Comparison of ENCODE assay signal across 1 cellular context in genomic region chr11:74672956-74673895, GRCh38.
A peak's percentile ranks its signal among the peaks of the same experiment; 100 is the strongest.
TF ChIP-seq lines count a peak whose summit lies in the region.

No MANE protein-coding gene starts in this region.

TF ChIP-seq in K562, 482 proteins besides CTCF, POLR2A, EP300 and RAD21 (continued from another document and continues in another):
- TF ChIP-seq ZNF639 (CRISPR knock-in tag; conservative IDR thresholded peaks at IDR 0.05 in 1 of 2, IDR thresholded peaks at IDR 0.05 in 1 of 2), result no peak
- peak; percentile 40; the same call in 1 of the 2 replicates for TF ChIP-seq GATA2 (CRISPR knock-in tag; IDR thresholded peaks at IDR 0.05)
- no peak for TF ChIP-seq ZNF174 (CRISPR knock-in tag; IDR thresholded peaks at IDR 0.05)
- peak in 1 of 2 experiments; percentile 72; a peak in 2 of 4 replicates for TF ChIP-seq HDAC1 (IDR thresholded peaks at IDR 0.05)
- TF ChIP-seq SETDB1 (IDR thresholded peaks at IDR 0.05; ENCODE audit: low read length), result no peak
- TF ChIP-seq RFX1 (IDR thresholded peaks at IDR 0.05), result peak; percentile 55
- no peak for TF ChIP-seq ZNF431 (CRISPR knock-in tag; IDR thresholded peaks at IDR 0.05)
- peak; percentile 34; the same call in 1 of the 2 replicates for TF ChIP-seq LEF1 (IDR thresholded peaks at IDR 0.05)
- TF ChIP-seq CHD7 (IDR thresholded peaks at IDR 0.05; ENCODE audit: low read depth, low read length), result no peak
- TF ChIP-seq CTBP1 (IDR thresholded peaks at IDR 0.05; ENCODE audit: borderline replicate concordance), result peak; percentile 54; the same call in 1 of the 2 replicates
- no peak for TF ChIP-seq ZNF717 (CRISPR knock-in tag; IDR thresholded peaks at IDR 0.05)
- TF ChIP-seq RB1 (IDR thresholded peaks at IDR 0.05; ENCODE audit: low read depth), result no peak
- peak; percentile 76 for TF ChIP-seq MTA1 (IDR thresholded peaks at IDR 0.05; ENCODE audit: borderline replicate concordance)
- TF ChIP-seq ATF1 (CRISPR knock-in tag; IDR thresholded peaks at IDR 0.05), result no peak
- TF ChIP-seq ATF1 (tag; IDR thresholded peaks at IDR 0.05), result peak; percentile 69
- no peak for TF ChIP-seq PCBP2 (IDR thresholded peaks at IDR 0.05; ENCODE audit: low read depth, low read length, poor library complexity, severe bottlenecking)
- TF ChIP-seq ZNF583 (CRISPR knock-in tag; IDR thresholded peaks at IDR 0.05), result no peak
- TF ChIP-seq CBFB (CRISPR knock-in tag; IDR thresholded peaks at IDR 0.05), result 0 out of 2 replicates have a peak, but pooled peaks have one; percentile 49
- TF ChIP-seq GTF3C2 (IDR thresholded peaks at IDR 0.05; ENCODE audit: borderline replicate concordance, extremely low read depth, insufficient read length), result no peak
- peak; percentile 29; the same call in 1 of the 2 replicates for TF ChIP-seq ZFX (CRISPR knock-in tag; IDR thresholded peaks at IDR 0.05)
- no peak for TF ChIP-seq ZNF407 (IDR thresholded peaks at IDR 0.05; ENCODE audit: low read depth)
- TF ChIP-seq PURB (CRISPR knock-in tag; IDR thresholded peaks at IDR 0.05; ENCODE audit: low read depth), result no peak
- TF ChIP-seq RBM22 (IDR thresholded peaks at IDR 0.05; ENCODE audit: low read depth, low read length, poor library complexity, severe bottlenecking), result no peak
- TF ChIP-seq ZNF280B (CRISPR knock-in tag; IDR thresholded peaks at IDR 0.05), result no peak
- TF ChIP-seq RBFOX2 (IDR thresholded peaks at IDR 0.05; ENCODE audit: low read depth, low read length), result peak; percentile 41; the same call in 1 of the 2 replicates
- TF ChIP-seq BMI1 (IDR thresholded peaks at IDR 0.05; ENCODE audit: low read length), result no peak
- no peak; the same call in 1 of the 2 replicates for TF ChIP-seq C11orf30 (IDR thresholded peaks at IDR 0.05; ENCODE audit: low read depth)
- no peak for TF ChIP-seq TBP (optimal IDR thresholded peaks at IDR 0.05; ENCODE audit: low read depth, low read length)
- TF ChIP-seq ZBED1 (IDR thresholded peaks at IDR 0.05), result no peak
- TF ChIP-seq PHB (CRISPR knock-in tag; IDR thresholded peaks at IDR 0.05), result no peak
- TF ChIP-seq PCBP1 (IDR thresholded peaks at IDR 0.05; ENCODE audit: low read depth, low read length, poor library complexity, severe bottlenecking), result no peak
